In the genomic region with DNA sequence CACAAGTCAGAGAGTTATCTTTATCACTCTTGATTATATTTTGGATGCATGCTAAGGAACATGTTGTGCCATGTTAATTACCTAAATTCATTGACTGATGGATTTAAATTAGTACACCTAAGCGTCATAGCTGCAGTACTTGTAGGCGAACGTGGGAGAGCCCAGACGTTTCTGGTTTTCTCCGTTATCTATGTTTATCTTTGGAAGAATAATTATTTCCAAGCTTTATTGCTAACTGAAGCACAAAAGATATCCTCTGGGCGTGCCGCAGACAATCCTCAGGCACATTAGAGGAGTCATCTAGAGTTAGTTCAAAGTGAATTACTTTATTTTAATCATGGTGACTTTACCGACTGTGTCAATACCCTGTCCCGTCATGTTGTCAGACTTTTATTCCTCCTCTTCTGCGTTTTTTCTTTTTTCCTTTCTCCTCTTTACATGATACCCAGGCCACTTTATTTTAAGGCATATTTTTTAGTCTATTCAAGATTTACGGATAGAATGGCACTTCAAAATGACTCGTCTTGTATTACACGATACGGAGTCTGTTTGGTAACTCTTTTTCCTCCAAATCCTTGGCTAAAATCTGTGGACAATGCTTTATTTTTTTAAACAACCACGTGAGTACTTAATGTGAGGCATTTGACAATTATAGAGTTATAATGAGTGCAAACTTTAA, we compare ENCODE assay signal across 1 cellular context.
TF ChIP-seq lines count a peak whose summit lies in the region.

No MANE protein-coding gene starts in this region.

TF ChIP-seq in HEK293, 187 proteins besides CTCF, POLR2A, EP300 and RAD21 (continued from another document):
- TF ChIP-seq ZNF513 (tag by site-specific recombination; IDR thresholded peaks at IDR 0.05) (0 out of 2 replicates have a peak, but pooled peaks have one; percentile 20), INSM2 (tag by site-specific recombination; IDR thresholded peaks at IDR 0.05) (peak; percentile 27; the same call in 1 of the 2 replicates), ZXDB (tag by site-specific recombination; IDR thresholded peaks at IDR 0.05) (peak; percentile 29; the same call in 1 of the 2 replicates), GLIS1 (tag by site-specific recombination; IDR thresholded peaks at IDR 0.05) (no peak; the same call in 1 of the 2 replicates), WT1 (tag by site-specific recombination; IDR thresholded peaks at IDR 0.05) (peak; percentile 89), SP7 (tag by site-specific recombination; IDR thresholded peaks at IDR 0.05) (peak; percentile 70), GFI1B (tag by site-specific recombination; IDR thresholded peaks at IDR 0.05) (no peak), ZNF600 (tag by site-specific recombination; IDR thresholded peaks at IDR 0.05) (peak; percentile 52; the same call in 1 of the 2 replicates), OVOL3 (tag by site-specific recombination; IDR thresholded peaks at IDR 0.05) (peak; percentile 28; the same call in 1 of the 2 replicates), ZBTB17 (tag by site-specific recombination; IDR thresholded peaks at IDR 0.05) (peak; percentile 39; the same call in 1 of the 2 replicates), ZNF48 (tag by site-specific recombination; IDR thresholded peaks at IDR 0.05) (no peak), ZNF280C (tag by site-specific recombination; IDR thresholded peaks at IDR 0.05) (no peak)
- TF ChIP-seq, protein P1, sequence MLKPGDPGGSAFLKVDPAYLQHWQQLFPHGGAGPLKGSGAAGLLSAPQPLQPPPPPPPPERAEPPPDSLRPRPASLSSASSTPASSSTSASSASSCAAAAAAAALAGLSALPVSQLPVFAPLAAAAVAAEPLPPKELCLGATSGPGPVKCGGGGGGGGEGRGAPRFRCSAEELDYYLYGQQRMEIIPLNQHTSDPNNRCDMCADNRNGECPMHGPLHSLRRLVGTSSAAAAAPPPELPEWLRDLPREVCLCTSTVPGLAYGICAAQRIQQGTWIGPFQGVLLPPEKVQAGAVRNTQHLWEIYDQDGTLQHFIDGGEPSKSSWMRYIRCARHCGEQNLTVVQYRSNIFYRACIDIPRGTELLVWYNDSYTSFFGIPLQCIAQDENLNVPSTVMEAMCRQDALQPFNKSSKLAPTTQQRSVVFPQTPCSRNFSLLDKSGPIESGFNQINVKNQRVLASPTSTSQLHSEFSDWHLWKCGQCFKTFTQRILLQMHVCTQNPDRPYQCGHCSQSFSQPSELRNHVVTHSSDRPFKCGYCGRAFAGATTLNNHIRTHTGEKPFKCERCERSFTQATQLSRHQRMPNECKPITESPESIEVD (tag by site-specific recombination; IDR thresholded peaks at IDR 0.05): peak; percentile 88
- TF ChIP-seq, protein P2, sequence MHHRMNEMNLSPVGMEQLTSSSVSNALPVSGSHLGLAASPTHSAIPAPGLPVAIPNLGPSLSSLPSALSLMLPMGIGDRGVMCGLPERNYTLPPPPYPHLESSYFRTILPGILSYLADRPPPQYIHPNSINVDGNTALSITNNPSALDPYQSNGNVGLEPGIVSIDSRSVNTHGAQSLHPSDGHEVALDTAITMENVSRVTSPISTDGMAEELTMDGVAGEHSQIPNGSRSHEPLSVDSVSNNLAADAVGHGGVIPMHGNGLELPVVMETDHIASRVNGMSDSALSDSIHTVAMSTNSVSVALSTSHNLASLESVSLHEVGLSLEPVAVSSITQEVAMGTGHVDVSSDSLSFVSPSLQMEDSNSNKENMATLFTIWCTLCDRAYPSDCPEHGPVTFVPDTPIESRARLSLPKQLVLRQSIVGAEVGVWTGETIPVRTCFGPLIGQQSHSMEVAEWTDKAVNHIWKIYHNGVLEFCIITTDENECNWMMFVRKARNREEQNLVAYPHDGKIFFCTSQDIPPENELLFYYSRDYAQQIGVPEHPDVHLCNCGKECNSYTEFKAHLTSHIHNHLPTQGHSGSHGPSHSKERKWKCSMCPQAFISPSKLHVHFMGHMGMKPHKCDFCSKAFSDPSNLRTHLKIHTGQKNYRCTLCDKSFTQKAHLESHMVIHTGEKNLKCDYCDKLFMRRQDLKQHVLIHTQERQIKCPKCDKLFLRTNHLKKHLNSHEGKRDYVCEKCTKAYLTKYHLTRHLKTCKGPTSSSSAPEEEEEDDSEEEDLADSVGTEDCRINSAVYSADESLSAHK (tag by site-specific recombination; IDR thresholded peaks at IDR 0.05): peak; percentile 56
